In the genomic region with DNA sequence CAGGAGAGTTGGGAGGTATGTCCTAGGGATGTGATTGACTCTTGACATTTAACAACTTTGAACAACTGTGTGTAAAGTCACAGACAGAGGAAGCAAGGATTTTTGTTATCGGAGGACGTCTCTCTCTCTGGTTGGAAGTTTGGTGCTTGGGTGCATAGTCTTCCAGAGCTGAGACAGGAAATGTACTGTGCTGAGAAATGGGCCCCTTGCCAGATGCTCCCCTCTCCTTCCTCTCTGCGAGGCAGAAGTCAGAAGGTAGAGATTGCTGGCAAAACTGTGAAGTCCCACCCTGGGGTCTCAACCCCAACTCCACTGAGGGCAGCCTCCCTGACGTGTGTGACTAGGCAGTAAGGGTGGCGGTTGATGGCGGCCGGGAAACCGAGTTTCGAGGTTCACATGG, we compare ENCODE assay signal across 8 cellular contexts.
"Had no signal": no experiment of that assay in that cellular context is flagged by ENCODE, and none has a peak within 500 bp of the region (broad histone marks: within the 10 kb centered on the region; RNA-seq: fewer than 3 reads in every experiment).

No MANE protein-coding gene starts in this region.

- H3K4me3 Mint-ChIP-seq: HFFc6 had no signal

- DNase-seq: GM23248, GOT3, H7, HFFc6, IMR-90, KBM-7 had no signal

- H3K4me1 ChIP-seq: HAP-1 had no signal

- H3K9me3 Mint-ChIP-seq: HFFc6 had no signal

- H3K27ac Mint-ChIP-seq: HFFc6 had no signal

- H3K9me3 ChIP-seq: HAP-1 had no signal

- ATAC-seq: HCT116 had no signal

- H3K4me3 ChIP-seq: GM23248, HAP-1 had no signal

- H3K27ac ChIP-seq: GM23248 had no signal
